Comparison of ENCODE assay signal across 26 cellular contexts in the genomic region with DNA sequence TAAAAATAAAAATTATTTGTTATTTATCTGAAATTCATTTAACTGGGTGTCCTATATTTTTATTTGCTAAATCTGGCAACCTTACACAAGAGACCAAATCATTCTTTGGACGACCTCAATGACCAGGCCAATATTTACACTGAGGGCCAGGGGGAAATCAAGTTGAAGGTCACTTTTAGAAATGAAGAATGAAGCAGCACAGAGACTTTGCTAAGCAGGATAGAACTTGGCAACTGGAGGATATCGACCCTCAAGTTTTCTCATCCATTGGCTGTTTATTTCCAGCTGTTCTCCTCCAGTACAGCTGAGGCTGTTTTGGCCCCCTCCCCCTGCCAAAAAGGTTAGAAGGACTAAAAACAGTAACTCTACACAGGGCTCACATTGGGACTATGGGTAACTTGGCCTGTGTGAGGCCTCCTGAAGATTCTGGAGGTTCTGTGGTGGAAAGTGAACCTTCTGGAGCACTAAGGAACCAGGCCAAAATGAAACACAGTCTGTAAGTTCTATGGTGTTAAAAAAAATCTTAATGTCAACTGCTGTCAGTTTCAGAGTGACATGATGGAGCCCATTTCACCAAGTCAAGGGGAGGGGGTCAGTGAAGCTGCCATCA.
"Had no signal": no experiment of that assay in that cellular context is flagged by ENCODE, and none has a peak within 500 bp of the region (broad histone marks: within the 10 kb centered on the region; RNA-seq: fewer than 3 reads in every experiment).

No MANE protein-coding gene starts in this region.

- H3K36me3 Mint-ChIP-seq: activated CD8-positive, alpha-beta memory T cell treated with anti-CD3 and anti-CD28 coated beads, Interleukin-2, amount 10 ng/mL, durations not matched to agents 7 days and 5 days had no signal

- H3K9me3 Mint-ChIP-seq: activated CD4-positive, alpha-beta memory T cell treated with anti-CD3 and anti-CD28 coated beads, Interleukin-2, amount 10 ng/mL, durations not matched to agents 7 days and 5 days; activated CD4-positive, alpha-beta T cell treated with anti-CD3 and anti-CD28 coated beads, Interleukin-2, amount 10 ng/mL, durations not matched to agents 7 days and 5 days; central memory CD8-positive, alpha-beta T cell; dendritic cell treated with granulocyte-macrophage colony-stimulating factor and Interleukin-4, amounts not matched to agents 40 ng/mL and 50 ng/mL, for 4 days; endodermal cell had no signal

- H3K4me3 ChIP-seq: coronary artery, dorsolateral prefrontal cortex, heart left ventricle had no signal

- DNase-seq: activated CD4-positive, alpha-beta memory T cell treated with anti-CD3 and anti-CD28 coated beads, Interleukin-2, amount 10 ng/mL, durations not matched to agents 7 days and 5 days; activated CD4-positive, alpha-beta T cell treated with anti-CD3 and anti-CD28 coated beads for 1 hour; activated CD4-positive, alpha-beta T cell treated with anti-CD3 and anti-CD28 coated beads for 4 hours; activated CD4-positive, alpha-beta T cell treated with anti-CD3 and anti-CD28 coated beads, Interleukin-2, amount 10 ng/mL, durations not matched to agents 7 days and 5 days; activated CD4-positive, alpha-beta T cell treated with anti-CD3 and anti-CD28 coated beads, Interleukin-2, amount 50 U/mL, for 4 hours; activated CD8-positive, alpha-beta memory T cell treated with anti-CD3 and anti-CD28 coated beads, Interleukin-2, amount 10 ng/mL, durations not matched to agents 7 days and 5 days; activated CD8-positive, alpha-beta memory T cell treated with anti-CD3 and anti-CD28 coated beads, Interleukin-2, amount 50 U/mL, for 4 hours; activated effector memory CD4-positive, alpha-beta T cell treated with Interleukin-2 at 50 U/mL for 16 hours; activated gamma-delta T cell treated with Interleukin-2 at 50 U/mL for 16 hours; activated naive CD4-positive, alpha-beta T cell treated with anti-CD3 and anti-CD28 coated beads, Interleukin-2, amount 50 U/mL, for 16 hours; activated naive CD4-positive, alpha-beta T cell treated with Interleukin-2 at 50 U/mL for 16 hours; activated T-cell treated with anti-CD3 and anti-CD28 coated beads, Interleukin-2, amount 50 U/mL, for 48 hours; amniotic stem cell; anterior cingulate cortex; brain microvascular endothelial cell; dorsolateral prefrontal cortex; effector memory CD4-positive, alpha-beta T cell; endodermal cell; foreskin fibroblast; heart left ventricle; T-helper 2 cell had no signal

- H3K27me3 ChIP-seq: brain microvascular endothelial cell, dorsolateral prefrontal cortex, heart left ventricle had no signal

- H3K27ac Mint-ChIP-seq: activated CD4-positive, alpha-beta memory T cell treated with anti-CD3 and anti-CD28 coated beads, Interleukin-2, amount 10 ng/mL, durations not matched to agents 7 days and 5 days; activated CD4-positive, alpha-beta T cell treated with anti-CD3 and anti-CD28 coated beads, Interleukin-2, amount 10 ng/mL, durations not matched to agents 7 days and 5 days; activated CD8-positive, alpha-beta memory T cell treated with anti-CD3 and anti-CD28 coated beads, Interleukin-2, amount 10 ng/mL, durations not matched to agents 7 days and 5 days; activated naive CD8-positive, alpha-beta T cell; endodermal cell had no signal

- H3K27ac ChIP-seq: brain microvascular endothelial cell, coronary artery, dorsolateral prefrontal cortex, heart left ventricle had no signal

- H3K9me3 ChIP-seq: heart left ventricle had no signal

- H3K4me3 Mint-ChIP-seq: activated CD4-positive, alpha-beta memory T cell treated with anti-CD3 and anti-CD28 coated beads, Interleukin-2, amount 10 ng/mL, durations not matched to agents 7 days and 5 days; activated CD4-positive, alpha-beta T cell treated with anti-CD3 and anti-CD28 coated beads, Interleukin-2, amount 10 ng/mL, durations not matched to agents 7 days and 5 days; activated CD8-positive, alpha-beta memory T cell treated with anti-CD3 and anti-CD28 coated beads, Interleukin-2, amount 10 ng/mL, durations not matched to agents 7 days and 5 days; activated naive CD8-positive, alpha-beta T cell; central memory CD8-positive, alpha-beta T cell; dendritic cell treated with granulocyte-macrophage colony-stimulating factor and Interleukin-4, amounts not matched to agents 40 ng/mL and 50 ng/mL, for 4 days; endodermal cell had no signal

- H3K27me3 Mint-ChIP-seq: activated CD4-positive, alpha-beta memory T cell treated with anti-CD3 and anti-CD28 coated beads, Interleukin-2, amount 10 ng/mL, durations not matched to agents 7 days and 5 days; activated CD4-positive, alpha-beta T cell treated with anti-CD3 and anti-CD28 coated beads, Interleukin-2, amount 10 ng/mL, durations not matched to agents 7 days and 5 days; activated CD8-positive, alpha-beta memory T cell treated with anti-CD3 and anti-CD28 coated beads, Interleukin-2, amount 10 ng/mL, durations not matched to agents 7 days and 5 days; activated naive CD8-positive, alpha-beta T cell; central memory CD8-positive, alpha-beta T cell; dendritic cell treated with granulocyte-macrophage colony-stimulating factor and Interleukin-4, amounts not matched to agents 40 ng/mL and 50 ng/mL, for 4 days had no signal

- H3K4me1 Mint-ChIP-seq: activated CD4-positive, alpha-beta memory T cell treated with anti-CD3 and anti-CD28 coated beads, Interleukin-2, amount 10 ng/mL, durations not matched to agents 7 days and 5 days; activated CD4-positive, alpha-beta T cell treated with anti-CD3 and anti-CD28 coated beads, Interleukin-2, amount 10 ng/mL, durations not matched to agents 7 days and 5 days; activated CD8-positive, alpha-beta memory T cell treated with anti-CD3 and anti-CD28 coated beads, Interleukin-2, amount 10 ng/mL, durations not matched to agents 7 days and 5 days; central memory CD8-positive, alpha-beta T cell had no signal

- H3K36me3 ChIP-seq: brain microvascular endothelial cell had no signal

- ATAC-seq: activated CD8-positive, alpha-beta memory T cell treated with anti-CD3 and anti-CD28 coated beads, Interleukin-2, amount 10 ng/mL, durations not matched to agents 7 days and 5 days; esophagus mucosa had no signal
